8 cellular contexts compared by ENCODE assay signal in genomic region chr1:109282952-109283747, GRCh38. TPM values are rescaled to one million over a fixed set of nuclear protein-coding genes. Genes with fewer than 3 reads are reported as not detected.
DNase-seq lines count a peak whose midpoint lies in the region; ATAC-seq lines count a peak whose summit lies in the region.

Gene PSRC1, minus strand, starts transcription at chr1:109283145.

- ATAC-seq in GM19324 (IDR thresholded peaks at IDR 0.05; ENCODE audit: low FRiP score, unreplicated experiment) (peak; percentile 97), HG03469 (IDR thresholded peaks at IDR 0.05; ENCODE audit: unreplicated experiment) (peak; percentile 79), left lobe of liver (peak; percentile 99)

- peaks cover 2% of the 10 kb centered on the region for H3K27me3 Mint-ChIP-seq in activated CD4-positive, alpha-beta T cell treated with anti-CD3 and anti-CD28 coated beads, Interleukin-2, amount 10 ng/mL, durations not matched to agents 24 days and 14 days

- H3K4me3 Mint-ChIP-seq in activated CD4-positive, alpha-beta T cell treated with anti-CD3 and anti-CD28 coated beads, Interleukin-2, amount 10 ng/mL, durations not matched to agents 24 days and 14 days: peak within 1 kb of the TSS; percentile 95

- H3K4me1 Mint-ChIP-seq in activated CD4-positive, alpha-beta T cell treated with anti-CD3 and anti-CD28 coated beads, Interleukin-2, amount 10 ng/mL, durations not matched to agents 24 days and 14 days: peaks cover 19% of the 10 kb centered on the region

- intact Hi-C loops in activated CD4-positive, alpha-beta T cell treated with anti-CD3 and anti-CD28 coated beads, Interleukin-2, amount 10 ng/mL, durations not matched to agents 24 days and 14 days (cut with micrococcal nuclease): loop anchor here (1.0 to 5.0 kb wide), 5 partner anchors 116 to 339 kb away; partner anchors contain the start of genes ATXN7L2 and PSMA5

- peaks cover 7% of the 10 kb centered on the region for H3K36me3 Mint-ChIP-seq in activated CD4-positive, alpha-beta T cell treated with anti-CD3 and anti-CD28 coated beads, Interleukin-2, amount 10 ng/mL, durations not matched to agents 24 days and 14 days (ENCODE audit: low read depth)

- H3K27ac Mint-ChIP-seq in activated CD4-positive, alpha-beta T cell treated with anti-CD3 and anti-CD28 coated beads, Interleukin-2, amount 10 ng/mL, durations not matched to agents 24 days and 14 days: peak within 1 kb of the TSS; percentile 95

- peak; percentile 41 to 98 (median 95) for DNase-seq in C1 segment of cervical spinal cord (lab: John Stamatoyannopoulos, UW)
- peak; percentile 95 for DNase-seq in NCI-H526 treated with DMSO at 0.1 percent for 48 hours (lab: John Stamatoyannopoulos, UW)
- peak; percentile 98 for DNase-seq in activated CD4-positive, alpha-beta T cell treated with anti-CD3 and anti-CD28 coated beads, Interleukin-2, amount 10 ng/mL, durations not matched to agents 24 days and 14 days
- peak; percentile 95 for DNase-seq in dedifferentiated amniotic fluid mesenchymal stem cell (ENCODE audit: extremely low spot score)
- DNase-seq in left lobe of liver (ENCODE audit: low spot score): peak; percentile 97
- peak; percentile 85 for DNase-seq in stimulated activated CD4-positive, alpha-beta T cell treated with anti-CD3 and anti-CD28 coated beads, Interleukin-2, amount 100 ng/mL, for 4 hours (ENCODE audit: low read depth)

- no peaks in the 10 kb centered on the region for H3K9me3 Mint-ChIP-seq in activated CD4-positive, alpha-beta T cell treated with anti-CD3 and anti-CD28 coated beads, Interleukin-2, amount 10 ng/mL, durations not matched to agents 24 days and 14 days

RNA-seq across cellular contexts. Expression of gene PSRC1, which starts in this region (rescaled TPM):
- total RNA-seq in activated CD4-positive, alpha-beta T cell treated with anti-CD3 and anti-CD28 coated beads, Interleukin-2, amount 10 ng/mL, durations not matched to agents 24 days and 14 days: 4.5 and 5.0 TPM in 2 replicates
- total RNA-seq in left lobe of liver: 0.63 TPM

Comparison
In these comparisons a context has a peak if more than half of its experiments do, and no peak if none do; other contexts are left out.
1. Peak in every context shown above with its lines: DNase-seq and ATAC-seq.
2. Peak in DNase-seq and ATAC-seq in left lobe of liver; RNA of the gene not detected or under 1 TPM.